In the genomic region with DNA sequence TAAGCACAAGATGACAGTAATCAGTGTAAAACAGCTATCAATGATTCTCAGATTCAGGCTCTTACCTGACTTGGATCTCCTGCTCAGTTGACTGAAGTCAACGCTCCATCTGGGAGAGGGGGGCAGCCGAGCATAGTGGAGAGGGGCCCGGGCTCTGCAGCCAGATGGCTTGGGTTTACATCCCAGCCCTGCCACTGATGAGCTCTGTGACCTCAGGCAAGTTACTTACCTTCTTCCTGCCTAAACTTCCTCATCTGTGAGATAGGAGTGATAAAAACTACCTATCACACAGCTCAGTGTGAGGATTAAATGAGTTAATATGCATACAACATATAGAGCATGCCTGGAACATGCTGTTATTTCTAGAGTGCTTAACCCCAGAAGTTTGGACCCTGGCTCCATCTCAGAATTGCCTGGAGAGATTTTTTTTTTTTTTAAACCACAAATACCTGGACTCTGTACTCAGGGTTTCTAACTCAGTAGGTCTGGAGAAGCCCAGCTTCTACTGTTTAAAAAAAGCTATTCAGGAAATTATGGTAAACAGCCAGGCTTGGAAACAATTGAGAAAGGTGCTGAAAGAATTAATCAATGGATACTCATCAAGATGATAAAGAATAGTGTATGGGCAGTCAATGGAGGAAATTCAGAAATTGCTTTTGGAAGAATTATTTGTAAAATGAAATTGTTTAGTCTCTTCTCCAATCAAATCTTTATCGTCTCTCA, we compare ENCODE assay signal across 17 cellular contexts.
DNase-seq lines count a peak whose midpoint lies in the region; ATAC-seq and TF ChIP-seq lines count a peak whose summit lies in the region.
"Had no signal": no experiment of that assay in that cellular context is flagged by ENCODE, and none has a peak within 500 bp of the region (broad histone marks: within the 10 kb centered on the region; RNA-seq: fewer than 3 reads in every experiment).

No MANE protein-coding gene starts in this region.

- peak overlapping the region; percentile 78 for H3K27ac Mint-ChIP-seq in activated T-cell treated with anti-CD3 and anti-CD28 coated beads, Interleukin-2, amount 50 U/mL, for 24 hours
- H3K27ac Mint-ChIP-seq in activated T-helper 2 cell treated with anti-CD3 and anti-CD28 coated beads, Interferon-gamma antibody, Interleukin-2, Interleukin-4, amounts not matched to agents 10 μg/mL and 5 μg/mL and 100 μg/mL, durations not matched to agents 14 hours and 24 hours and 36 hours: peak overlapping the region; percentile 87
- H3K27ac Mint-ChIP-seq: endodermal cell had no signal

- peaks cover 63% of the 10 kb centered on the region for H3K4me1 Mint-ChIP-seq in activated T-cell treated with anti-CD3 and anti-CD28 coated beads, Interleukin-2, amount 50 U/mL, for 24 hours (ENCODE audit: low read depth)
- peaks cover 58% of the 10 kb centered on the region for H3K4me1 Mint-ChIP-seq in activated T-helper 2 cell treated with anti-CD3 and anti-CD28 coated beads, Interferon-gamma antibody, Interleukin-2, Interleukin-4, amounts not matched to agents 10 μg/mL and 5 μg/mL and 100 μg/mL, durations not matched to agents 14 hours and 24 hours and 36 hours (ENCODE audit: low read depth)

- TF ChIP-seq POLR2A in spleen (IDR thresholded peaks at IDR 0.05): no peak

- H3K36me3 ChIP-seq in HUES6 (ENCODE audit: control insufficient read depth, insufficient read depth, low read length): no peaks in the 10 kb centered on the region
- H3K36me3 ChIP-seq in spleen: no peaks in the 10 kb centered on the region
- H3K36me3 ChIP-seq: ascending aorta, left ventricle myocardium inferior had no signal

- ATAC-seq in GM19467 (IDR thresholded peaks at IDR 0.05; ENCODE audit: unreplicated experiment): no peak

- peaks cover 55% of the 10 kb centered on the region for H3K4me1 ChIP-seq in HUES6 (ENCODE audit: control insufficient read depth, insufficient read depth, low read length)
- peaks cover 12 to 88% (median 45%) of the 10 kb centered on the region in 6 donors for H3K4me1 ChIP-seq in spleen
- H3K4me1 ChIP-seq: ascending aorta had no signal

- H3K4me3 Mint-ChIP-seq in activated T-cell treated with anti-CD3 and anti-CD28 coated beads, Interleukin-2, amount 50 U/mL, for 24 hours: no peak overlapping the region
- peak overlapping the region; percentile 77 for H3K4me3 Mint-ChIP-seq in activated T-helper 2 cell treated with anti-CD3 and anti-CD28 coated beads, Interferon-gamma antibody, Interleukin-2, Interleukin-4, amounts not matched to agents 10 μg/mL and 5 μg/mL and 100 μg/mL, durations not matched to agents 14 hours and 24 hours and 36 hours (ENCODE audit: low read depth)
- H3K4me3 Mint-ChIP-seq: endodermal cell had no signal

- peak overlapping the region; percentile 15 for H3K9ac ChIP-seq in HUES6 (ENCODE audit: low read length)

- no peaks in the 10 kb centered on the region for H3K9me3 Mint-ChIP-seq in activated T-cell treated with anti-CD3 and anti-CD28 coated beads, Interleukin-2, amount 50 U/mL, for 24 hours
- no peaks in the 10 kb centered on the region for H3K9me3 Mint-ChIP-seq in activated T-helper 2 cell treated with anti-CD3 and anti-CD28 coated beads, Interferon-gamma antibody, Interleukin-2, Interleukin-4, amounts not matched to agents 10 μg/mL and 5 μg/mL and 100 μg/mL, durations not matched to agents 14 hours and 24 hours and 36 hours
- H3K9me3 Mint-ChIP-seq: endodermal cell had no signal

- TF ChIP-seq CTCF in spleen (IDR thresholded peaks at IDR 0.05 in 8 of 11, conservative IDR thresholded peaks at IDR 0.05 in 3 of 11): no peak

- H3K27me3 ChIP-seq in HUES6 (ENCODE audit: control insufficient read depth, insufficient read depth, low read length) (no peaks in the 10 kb centered on the region), spleen (replicated peaks in 1 of 7) (no peaks in the 10 kb centered on the region)
- H3K27me3 ChIP-seq: ascending aorta had no signal

- DNase-seq in activated T-cell treated with anti-CD3 and anti-CD28 coated beads, Interleukin-2, amount 50 U/mL, for 24 hours: no peak
- DNase-seq in activated T-cell treated with anti-CD3 and anti-CD28 coated beads for 4 hours (no peak), spleen (no peak), C1 segment of cervical spinal cord (lab: John Stamatoyannopoulos, UW) (no peak)
- DNase-seq in activated T-helper 2 cell treated with anti-CD3 and anti-CD28 coated beads, Interferon-gamma antibody, Interleukin-2, Interleukin-4, amounts not matched to agents 10 μg/mL and 5 μg/mL and 100 μg/mL, durations not matched to agents 14 hours and 24 hours and 36 hours (ENCODE audit: low spot score): no peak
- DNase-seq: cerebellar nuclear complex, endodermal cell, Karpas-422, left ventricle myocardium inferior, NCI-H1048, NCI-H2029 treated with DMSO at 0.1 percent for 48 hours, NCI-H446 treated with DMSO at 0.1 percent for 48 hours, substantia nigra had no signal

- H3K36me3 Mint-ChIP-seq in activated T-cell treated with anti-CD3 and anti-CD28 coated beads, Interleukin-2, amount 50 U/mL, for 24 hours (ENCODE audit: low read depth): no peaks in the 10 kb centered on the region
- no peaks in the 10 kb centered on the region for H3K36me3 Mint-ChIP-seq in activated T-helper 2 cell treated with anti-CD3 and anti-CD28 coated beads, Interferon-gamma antibody, Interleukin-2, Interleukin-4, amounts not matched to agents 10 μg/mL and 5 μg/mL and 100 μg/mL, durations not matched to agents 14 hours and 24 hours and 36 hours (ENCODE audit: low read depth)

- WGBS in spleen, 5 donors: 85 to 92% (median 91%) methylated on average over 4 of the region's 4 CpGs

- H3K9me3 ChIP-seq in HUES6 (ENCODE audit: control insufficient read depth, insufficient read depth, low read depth, low read length): no peaks in the 10 kb centered on the region
- H3K9me3 ChIP-seq in spleen: no peaks in the 10 kb centered on the region
- H3K9me3 ChIP-seq: ascending aorta, left ventricle myocardium inferior had no signal

- no peak overlapping the region for H3K4me3 ChIP-seq in HUES6 (ENCODE audit: low read depth, low read length)
- peak overlapping the region in 2 of 8 donors; percentile 21 to 24 for H3K4me3 ChIP-seq in spleen
- H3K4me3 ChIP-seq: ascending aorta, left ventricle myocardium inferior had no signal

- H3K27ac ChIP-seq in HUES6 (ENCODE audit: low read depth, low read length) (peak overlapping the region; percentile 31; the same call in 1 of the 2 replicates), spleen (peak overlapping the region in 6 of 8 donors; percentile 62 to 86 (median 82))
- H3K27ac ChIP-seq: ascending aorta, left ventricle myocardium inferior, RWPE1 had no signal

- H3K27me3 Mint-ChIP-seq in activated T-cell treated with anti-CD3 and anti-CD28 coated beads, Interleukin-2, amount 50 U/mL, for 24 hours: no peaks in the 10 kb centered on the region
- no peaks in the 10 kb centered on the region for H3K27me3 Mint-ChIP-seq in activated T-helper 2 cell treated with anti-CD3 and anti-CD28 coated beads, Interferon-gamma antibody, Interleukin-2, Interleukin-4, amounts not matched to agents 10 μg/mL and 5 μg/mL and 100 μg/mL, durations not matched to agents 14 hours and 24 hours and 36 hours (ENCODE audit: low read depth)

- intact Hi-C loops in activated T-helper 2 cell treated with anti-CD3 and anti-CD28 coated beads, Interferon-gamma antibody, Interleukin-2, Interleukin-4, amounts not matched to agents 10 μg/mL and 5 μg/mL and 100 μg/mL, durations not matched to agents 14 hours and 24 hours and 36 hours (cut with micrococcal nuclease): no loop called here
- intact Hi-C loops in spleen (cut with DNase I; ENCODE audit: low total_unique reads): no loop called here
